8 cellular contexts compared by ENCODE assay signal in the genomic region with DNA sequence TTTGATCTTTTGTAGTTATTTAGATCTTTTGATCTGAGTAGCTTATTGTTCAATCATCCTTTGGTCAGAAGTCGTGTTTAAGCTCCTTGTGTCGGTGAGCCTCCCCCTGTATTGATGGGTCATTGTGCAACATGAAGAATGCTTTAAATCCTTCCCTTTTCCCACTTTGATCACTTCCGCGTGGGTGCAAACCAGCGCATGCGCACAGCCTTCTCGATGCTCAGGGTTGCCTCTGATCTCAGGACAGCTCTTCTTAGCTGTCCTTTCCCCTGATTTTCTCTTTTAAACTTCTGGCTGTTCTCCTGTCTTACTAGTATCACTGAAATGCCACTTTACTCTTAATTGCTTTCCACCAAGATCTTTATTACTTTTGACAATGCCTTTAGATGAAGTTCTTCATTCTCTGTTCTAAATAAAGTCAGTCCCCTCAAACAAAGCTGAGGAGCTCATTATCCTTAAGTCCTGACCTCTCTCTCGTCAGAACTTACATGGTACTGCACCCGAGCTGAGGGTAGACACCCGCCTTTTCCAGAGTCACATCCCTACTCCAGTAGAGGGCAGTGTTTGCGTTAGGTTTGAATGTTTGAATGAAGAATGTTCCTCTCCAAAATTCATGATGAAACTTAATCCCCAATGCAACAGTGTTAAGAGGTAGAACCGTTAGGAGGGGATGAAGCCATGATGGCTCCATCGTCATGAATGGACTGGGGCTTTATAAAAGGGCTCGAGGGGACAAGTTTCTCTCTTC.
DNase-seq lines count a peak whose midpoint lies in the region; ATAC-seq and TF ChIP-seq lines count a peak whose summit lies in the region.

No MANE protein-coding gene starts in this region.

- peaks cover 0 to 5% (median 0%) of the 10 kb centered on the region in 3 donors for H3K27me3 Mint-ChIP-seq in naive B cell

- ATAC-seq in naive B cell (ENCODE audit: low read depth in 2 of 2) (peak in 1 of 2 donors; percentile 57), HG03135 (IDR thresholded peaks at IDR 0.05; ENCODE audit: unreplicated experiment) (no peak), upper lobe of left lung (ENCODE audit: low FRiP score in 2 of 2) (no peak)

- H3K4me1 Mint-ChIP-seq in naive B cell, result peaks cover 0 to 6% (median 4%) of the 10 kb centered on the region in 3 donors

- TF ChIP-seq CTCF in GM13977 (IDR thresholded peaks at IDR 0.05; ENCODE audit: extremely low read depth, insufficient read depth, missing control alignments) (peak; percentile 14), astrocyte of the cerebellum (IDR thresholded peaks at IDR 0.05; ENCODE audit: low read depth, low read length, missing control alignments) (peak; percentile 48), upper lobe of left lung (IDR thresholded peaks at IDR 0.05) (peak in 3 of 6 experiments; percentile 11 to 25 (median 14))

- WGBS in upper lobe of left lung, 2 donors, result 55 to 58% methylated on average over 14 of the region's 14 CpGs

- H3K36me3 ChIP-seq in upper lobe of left lung, result no peaks in the 10 kb centered on the region

- no peak overlapping the region for H3K27ac Mint-ChIP-seq in naive B cell

- no peaks in the 10 kb centered on the region for H3K36me3 Mint-ChIP-seq in naive B cell

- no peak for DNase-seq in GM13977 (ENCODE audit: low spot score)
- DNase-seq in NCI-H1048 (lab: John Stamatoyannopoulos, UW), result peak; percentile 14
- peak; percentile 19 for DNase-seq in astrocyte of the cerebellum (ENCODE audit: low read depth)
- peak; percentile 1 for DNase-seq in naive B cell
- DNase-seq in activated CD8-positive, alpha-beta memory T cell treated with anti-CD3 and anti-CD28 coated beads for 24 hours, result no peak
- no peak for DNase-seq in activated CD8-positive, alpha-beta memory T cell treated with anti-CD3 and anti-CD28 coated beads, Interleukin-2, amount 50 U/mL, for 4 hours
- no peak for DNase-seq in upper lobe of left lung

- H3K9me3 Mint-ChIP-seq in naive B cell, result no peaks in the 10 kb centered on the region

- H3K4me3 Mint-ChIP-seq in naive B cell, result no peak overlapping the region

- TF ChIP-seq POLR2A in upper lobe of left lung (IDR thresholded peaks at IDR 0.05), result no peak

- no peak overlapping the region for H3K4me3 ChIP-seq in astrocyte of the cerebellum (ENCODE audit: low read depth, low read length)
- H3K4me3 ChIP-seq in upper lobe of left lung, result no peak overlapping the region

- H3K27me3 ChIP-seq in upper lobe of left lung, result no peaks in the 10 kb centered on the region

- in situ Hi-C loops in GM13977 (cut with MboI; ENCODE audit: low pct_unique_long_range_greater_than_20kb, low sequenced_read_pairs, unreplicated experiment) (no loop called here), astrocyte of the cerebellum (cut with HindIII; ENCODE audit: low sequenced_read_pairs) (no loop called here)

- H3K27ac ChIP-seq in upper lobe of left lung, result no peak overlapping the region

- H3K9me3 ChIP-seq in upper lobe of left lung, result no peaks in the 10 kb centered on the region

- no peak for TF ChIP-seq EP300 in upper lobe of left lung (IDR thresholded peaks at IDR 0.05)

- H3K4me1 ChIP-seq in upper lobe of left lung, result no peaks in the 10 kb centered on the region

Comparison
In these comparisons a context has a peak if more than half of its experiments do, and no peak if none do; other contexts are left out.
1. DNase-seq: peak in NCI-H1048 (single experiment), astrocyte of the cerebellum (single experiment) and naive B cell (single experiment); none in GM13977 (single experiment), activated CD8-positive, alpha-beta memory T cell treated with anti-CD3 and anti-CD28 coated beads for 24 hours (single experiment), activated CD8-positive, alpha-beta memory T cell treated with anti-CD3 and anti-CD28 coated beads, Interleukin-2, amount 50 U/mL, for 4 hours (single experiment) and upper lobe of left lung (0 of 2).